9 cellular contexts compared by ENCODE assay signal in the genomic region with DNA sequence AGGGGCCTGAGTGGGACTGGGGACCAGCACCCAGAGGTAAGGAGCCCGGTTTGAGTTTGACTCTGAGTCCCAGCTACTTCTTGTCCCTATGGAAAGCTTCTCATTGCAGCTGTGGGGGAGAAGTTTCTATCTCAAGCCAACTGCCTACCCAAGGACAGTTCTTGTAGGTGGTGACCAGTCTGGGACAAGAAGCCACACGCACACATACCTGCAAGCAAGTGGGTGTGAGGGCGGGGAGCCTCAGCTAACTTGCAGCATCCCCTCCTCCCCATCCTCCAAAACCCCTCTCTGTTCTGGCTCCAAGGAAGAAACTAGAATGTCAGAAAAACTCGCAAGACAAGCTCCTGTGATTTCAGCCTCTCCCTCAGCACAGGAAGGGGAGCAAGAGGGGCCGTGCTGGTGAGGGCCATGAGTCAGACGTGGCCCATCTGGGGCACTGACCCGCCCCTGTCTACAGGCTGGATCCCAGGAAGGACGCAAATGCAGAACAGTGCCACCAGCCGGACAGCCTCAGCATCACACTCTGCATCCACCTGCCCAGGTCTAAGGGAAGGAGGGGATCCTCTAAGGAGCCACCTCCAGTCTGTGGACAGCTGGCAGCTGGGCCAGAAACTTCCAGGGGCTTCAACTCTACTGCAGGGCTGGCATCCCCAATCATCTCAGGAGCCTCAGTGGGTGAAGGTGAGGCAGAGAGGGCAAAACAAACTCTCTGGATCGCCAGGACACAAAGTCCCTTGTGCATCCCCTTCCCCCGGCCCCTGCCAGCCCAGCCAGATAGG.
DNase-seq lines count a peak whose midpoint lies in the region; ATAC-seq, FAIRE-seq and TF ChIP-seq lines count a peak whose summit lies in the region.
"Had no signal": no experiment of that assay in that cellular context is flagged by ENCODE, and none has a peak within 500 bp of the region (broad histone marks: within the 10 kb centered on the region; RNA-seq: fewer than 3 reads in every experiment).

No MANE protein-coding gene starts in this region.

- no peak overlapping the region for H3K9ac ChIP-seq in K562 (ENCODE audit: insufficient read depth in 1 of 2, low read depth in 2 of 2, low read length in 2 of 2)

- in situ Hi-C loops in K562 (cut with MboI): no loop called here

- no peaks in the 10 kb centered on the region for H3K9me1 ChIP-seq in K562 (ENCODE audit: control insufficient read depth, insufficient read depth, low read length)

- H2AFZ ChIP-seq in K562 (ENCODE audit: low read depth, low read length): no peak overlapping the region

- peak; percentile 88 for FAIRE-seq in K562 (lab: Jason Lieb, UNC)

- peak; percentile 54 for ATAC-seq in GM21367 (IDR thresholded peaks at IDR 0.05; ENCODE audit: unreplicated experiment)
- ATAC-seq in K562: peak; percentile 96
- ATAC-seq in HG03354 (IDR thresholded peaks at IDR 0.05; ENCODE audit: poor library complexity, severe bottlenecking, unreplicated experiment): no peak

- H3K9me3 ChIP-seq in K562 (replicated peaks; ENCODE audit: control insufficient read depth, insufficient read depth, low read depth, low read length): no peaks in the 10 kb centered on the region
- no peaks in the 10 kb centered on the region for H3K9me3 ChIP-seq in tibial artery

- H4K20me1 ChIP-seq in K562 (replicated peaks; ENCODE audit: control insufficient read depth, insufficient read depth, low read length): no peaks in the 10 kb centered on the region

- peak; percentile 7 to 39; a peak in 2 of 4 replicates for TF ChIP-seq RAD21 in K562 (CRISPR knock-in tag; conservative IDR thresholded peaks at IDR 0.05 in 1 of 2, IDR thresholded peaks at IDR 0.05 in 1 of 2)

- 0% methylated on average over 8 of the region's 11 CpGs for WGBS in K562 (ENCODE audit: insufficient coverage, low coverage, missing lambda C conversion rate)

- H3K79me2 ChIP-seq in K562 (ENCODE audit: control insufficient read depth, insufficient read depth, low read length): no peaks in the 10 kb centered on the region

- DNase-seq in CD14-positive monocyte (ENCODE audit: low spot score): peak; percentile 84
- DNase-seq in NCI-H2029 (lab: John Stamatoyannopoulos, UW): peak; percentile 55
- DNase-seq in K562 (ENCODE audit: extremely low read depth in 1 of 4, low spot score in 3 of 4): peak; percentile 56 to 82 (median 76)
- DNase-seq in kidney epithelial cell (ENCODE audit: low read depth): peak; percentile 70
- peak; percentile 84 to 95 for DNase-seq in tibial artery
- DNase-seq in stimulated activated naive CD4-positive, alpha-beta T cell (lab: John Stamatoyannopoulos, UW): no peak
- DNase-seq: naive B cell had no signal

- CTCF ChIA-PET in K562 (lab: Yijun Ruan, JAX; ENCODE audit: low intra/inter-chr PET ratio): interaction anchor here (0.6 kb wide), 1 partner anchor 110 kb away, joined by 3 read pairs; no protein-coding TSS in a partner anchor

- intact Hi-C loops in CD14-positive monocyte (cut with micrococcal nuclease) (loop anchor here (5.0 to 10.0 kb wide), 3 partner anchors 33 to 85 kb away; no protein-coding TSS in a partner anchor), K562 (cut with micrococcal nuclease) (no loop called here), tibial artery (cut with DNase I; ENCODE audit: low total_unique reads) (loop anchor here (5.0 kb wide), 1 partner anchor 33 kb away; no protein-coding TSS in a partner anchor)

- no peak for TF ChIP-seq POLR2A in K562 (conservative IDR thresholded peaks at IDR 0.05)

- TF ChIP-seq EP300 in K562 (IDR thresholded peaks at IDR 0.05; ENCODE audit: low read length): no peak

- H3K27ac ChIP-seq in K562 (ENCODE audit: extremely low read depth, low read depth, low read length) (no peak overlapping the region), tibial artery (peak overlapping the region; percentile 95 to 98)

- H3K27me3 Mint-ChIP-seq in CD14-positive monocyte (ENCODE audit: low read depth in 3 of 3): peaks cover 0 to 3% (median 2%) of the 10 kb centered on the region in 3 donors

- H3K27ac Mint-ChIP-seq in CD14-positive monocyte: peak overlapping the region; percentile 42 to 87 (median 75)
- H3K27ac Mint-ChIP-seq: naive B cell had no signal

- H3K4me1 Mint-ChIP-seq in CD14-positive monocyte: peaks cover 45% of the 10 kb centered on the region

- POLR2A ChIA-PET in K562 (lab: Yijun Ruan, JAX): interaction anchor here (0.6 kb wide), 1 partner anchor 107 kb away, joined by 3 read pairs; no protein-coding TSS in a partner anchor

- H3K36me3 ChIP-seq in K562 (ENCODE audit: control insufficient read depth, insufficient read depth, low read length) (no peaks in the 10 kb centered on the region), kidney epithelial cell (ENCODE audit: control insufficient read depth, insufficient read depth, low read length) (peaks cover 1% of the 10 kb centered on the region), tibial artery (peaks cover 63 to 64% (median 64%) of the 10 kb centered on the region in 3 donors)

- no TSS peak for BruUV-seq in K562 (replicated peaks; lab: Mats Ljungman, UMichigan)

- no peak overlapping the region for H3K4me3 ChIP-seq in K562
- H3K4me3 ChIP-seq in kidney epithelial cell (ENCODE audit: low read depth, low read length): no peak overlapping the region
- H3K4me3 ChIP-seq in tibial artery: peak overlapping the region; percentile 44 to 53

- H3K4me2 ChIP-seq in K562 (ENCODE audit: insufficient read depth, low read length): no peak overlapping the region

- H3K4me1 ChIP-seq in K562 (replicated peaks in 1 of 2; ENCODE audit: control insufficient read depth in 2 of 2, insufficient read depth in 2 of 2, low read length in 2 of 2): peaks cover 7 to 14% of the 10 kb centered on the region in 2 experiments; a peak in 3 of 5 replicates
- peaks cover 0 to 99% (median 87%) of the 10 kb centered on the region in 4 donors for H3K4me1 ChIP-seq in tibial artery

- TF ChIP-seq CTCF in CD14-positive monocyte (IDR thresholded peaks at IDR 0.05): peak; percentile 66
- TF ChIP-seq CTCF in K562 (IDR thresholded peaks at IDR 0.05 in 2 of 3, conservative IDR thresholded peaks at IDR 0.05 in 1 of 3; ENCODE audit: insufficient read depth in 2 of 3, low read depth in 1 of 3, low read length in 3 of 3): peak; percentile 65 to 78 (median 68)
- peak; percentile 76 for TF ChIP-seq CTCF in kidney epithelial cell (IDR thresholded peaks at IDR 0.05; ENCODE audit: insufficient read depth, low read length, poor library complexity, severe bottlenecking)
- peak; percentile 79 to 85 for TF ChIP-seq CTCF in tibial artery (IDR thresholded peaks at IDR 0.05)

- H3K36me3 Mint-ChIP-seq in CD14-positive monocyte: peaks cover 30 to 41% of the 10 kb centered on the region in 2 donors
- H3K36me3 Mint-ChIP-seq: naive B cell had no signal

- H3K27me3 ChIP-seq in K562 (ENCODE audit: control insufficient read depth in 2 of 2, insufficient read depth in 2 of 2, low read length in 2 of 2): peaks cover 0 to 22% of the 10 kb centered on the region in 2 experiments; a peak in 3 of 5 replicates
- H3K27me3 ChIP-seq in kidney epithelial cell (ENCODE audit: control insufficient read depth, insufficient read depth, low read length): no peaks in the 10 kb centered on the region
- H3K27me3 ChIP-seq in tibial artery: no peaks in the 10 kb centered on the region

- H3K9me3 Mint-ChIP-seq in CD14-positive monocyte: peaks cover 0 to 3% (median 0%) of the 10 kb centered on the region in 7 donors

- H3K4me3 Mint-ChIP-seq in CD14-positive monocyte: peak overlapping the region in 1 of 2 donors; percentile 34
- H3K4me3 Mint-ChIP-seq: naive B cell had no signal

TF ChIP-seq in K562, 482 proteins besides CTCF, POLR2A, EP300 and RAD21 (continues in another document):
- no peak for TF ChIP-seq SREBF1 (IDR thresholded peaks at IDR 0.05; ENCODE audit: borderline replicate concordance, low read depth, low read length)
- TF ChIP-seq JUN (IDR thresholded peaks at IDR 0.05; ENCODE audit: borderline replicate concordance, low read depth, low read length): 0 out of 2 replicates have a peak, but pooled peaks have one; percentile 19
- TF ChIP-seq JUN (CRISPR knock-in tag; IDR thresholded peaks at IDR 0.05; ENCODE audit: borderline replicate concordance): no peak
- TF ChIP-seq CEBPG (CRISPR knock-in tag; IDR thresholded peaks at IDR 0.05): no peak
- TF ChIP-seq CEBPG (tag; conservative IDR thresholded peaks at IDR 0.05 in 1 of 2, IDR thresholded peaks at IDR 0.05 in 1 of 2): no peak
- TF ChIP-seq, protein P1, sequence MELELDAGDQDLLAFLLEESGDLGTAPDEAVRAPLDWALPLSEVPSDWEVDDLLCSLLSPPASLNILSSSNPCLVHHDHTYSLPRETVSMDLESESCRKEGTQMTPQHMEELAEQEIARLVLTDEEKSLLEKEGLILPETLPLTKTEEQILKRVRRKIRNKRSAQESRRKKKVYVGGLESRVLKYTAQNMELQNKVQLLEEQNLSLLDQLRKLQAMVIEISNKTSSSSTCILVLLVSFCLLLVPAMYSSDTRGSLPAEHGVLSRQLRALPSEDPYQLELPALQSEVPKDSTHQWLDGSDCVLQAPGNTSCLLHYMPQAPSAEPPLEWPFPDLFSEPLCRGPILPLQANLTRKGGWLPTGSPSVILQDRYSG (tag; conservative IDR thresholded peaks at IDR 0.05; ENCODE audit: low read depth): no peak
- TF ChIP-seq MTF1 (CRISPR knock-in tag; IDR thresholded peaks at IDR 0.05; ENCODE audit: borderline replicate concordance): no peak
- no peak for TF ChIP-seq BCOR (IDR thresholded peaks at IDR 0.05)
- TF ChIP-seq TCF7L2 (IDR thresholded peaks at IDR 0.05; ENCODE audit: low read depth, low read length): no peak
- no peak for TF ChIP-seq NFE2L1 (tag; IDR thresholded peaks at IDR 0.05; ENCODE audit: borderline replicate concordance, low read depth)
- TF ChIP-seq ZFPM2 (CRISPR knock-in tag; IDR thresholded peaks at IDR 0.05): no peak
- no peak for TF ChIP-seq JUNB (CRISPR knock-in tag; conservative IDR thresholded peaks at IDR 0.05)
- no peak for TF ChIP-seq FOXJ3 (CRISPR knock-in tag; IDR thresholded peaks at IDR 0.05)
- TF ChIP-seq, protein P2, sequence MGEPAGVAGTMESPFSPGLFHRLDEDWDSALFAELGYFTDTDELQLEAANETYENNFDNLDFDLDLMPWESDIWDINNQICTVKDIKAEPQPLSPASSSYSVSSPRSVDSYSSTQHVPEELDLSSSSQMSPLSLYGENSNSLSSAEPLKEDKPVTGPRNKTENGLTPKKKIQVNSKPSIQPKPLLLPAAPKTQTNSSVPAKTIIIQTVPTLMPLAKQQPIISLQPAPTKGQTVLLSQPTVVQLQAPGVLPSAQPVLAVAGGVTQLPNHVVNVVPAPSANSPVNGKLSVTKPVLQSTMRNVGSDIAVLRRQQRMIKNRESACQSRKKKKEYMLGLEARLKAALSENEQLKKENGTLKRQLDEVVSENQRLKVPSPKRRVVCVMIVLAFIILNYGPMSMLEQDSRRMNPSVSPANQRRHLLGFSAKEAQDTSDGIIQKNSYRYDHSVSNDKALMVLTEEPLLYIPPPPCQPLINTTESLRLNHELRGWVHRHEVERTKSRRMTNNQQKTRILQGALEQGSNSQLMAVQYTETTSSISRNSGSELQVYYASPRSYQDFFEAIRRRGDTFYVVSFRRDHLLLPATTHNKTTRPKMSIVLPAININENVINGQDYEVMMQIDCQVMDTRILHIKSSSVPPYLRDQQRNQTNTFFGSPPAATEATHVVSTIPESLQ (CRISPR knock-in tag; IDR thresholded peaks at IDR 0.05): no peak

Comparison
In these comparisons a context has a peak if more than half of its experiments do, and no peak if none do; other contexts are left out.
1. DNase-seq: peak in CD14-positive monocyte (single experiment), NCI-H2029 (single experiment), K562 (4 of 4), kidney epithelial cell (single experiment) and tibial artery (2 of 2); none in stimulated activated naive CD4-positive, alpha-beta T cell (0 of 6).
2. H3K4me3 ChIP-seq: peak in tibial artery (2 of 2); none in K562 (single experiment) and kidney epithelial cell (single experiment).
3. Peak in every context shown above with its lines, with median percentiles within 50 percentile points of each other: CTCF ChIP-seq.